20 cellular contexts compared by ENCODE assay signal in the genomic region with DNA sequence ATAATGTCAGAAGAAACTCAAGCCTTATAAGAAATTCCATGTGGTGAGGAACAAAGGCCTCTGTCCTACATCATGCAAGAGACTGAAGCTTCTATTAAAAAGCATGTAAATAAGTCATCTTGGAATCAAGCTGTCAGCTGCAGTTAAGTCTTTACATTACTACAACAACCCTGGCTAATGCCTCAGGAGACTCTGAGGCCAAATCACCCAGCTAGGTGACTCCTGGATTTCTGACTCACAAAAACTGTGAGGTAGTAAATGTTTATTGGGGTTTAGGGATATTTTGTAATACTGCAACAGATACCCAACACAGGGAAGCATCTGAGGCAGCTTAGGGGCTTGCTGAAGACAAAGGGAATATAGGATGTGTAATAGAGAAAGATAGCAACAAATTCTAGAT.
A peak's percentile ranks its signal among the peaks of the same experiment; 100 is the strongest.
DNase-seq lines count a peak whose midpoint lies in the region; ATAC-seq, FAIRE-seq and TF ChIP-seq lines count a peak whose summit lies in the region.
"Had no signal": no experiment of that assay in that cellular context is flagged by ENCODE, and none has a peak within 500 bp of the region (broad histone marks: within the 10 kb centered on the region; RNA-seq: fewer than 3 reads in every experiment).

No MANE protein-coding gene starts in this region.

- ATAC-seq in esophagus mucosa: peak; percentile 56
- ATAC-seq in left lobe of liver: no peak

- no peaks in the 10 kb centered on the region for H3K27me3 ChIP-seq in HL-60 (ENCODE audit: insufficient read depth, poor library complexity, severe bottlenecking)
- H3K27me3 ChIP-seq in bronchial epithelial cell (ENCODE audit: control insufficient read depth, insufficient read depth, low read length): no peaks in the 10 kb centered on the region

- TF ChIP-seq CTCF in HL-60 (IDR thresholded peaks at IDR 0.05; ENCODE audit: insufficient read depth, low read length) (no peak), NB4 (IDR thresholded peaks at IDR 0.05; ENCODE audit: low read depth, low read length) (no peak), bronchial epithelial cell (IDR thresholded peaks at IDR 0.05; ENCODE audit: insufficient read depth, low read length, severe bottlenecking) (no peak)

- H3K4me3 Mint-ChIP-seq in activated T-cell treated with anti-CD3 and anti-CD28 coated beads, Interleukin-2, amount 50 U/mL, for 24 hours: no peak overlapping the region
- H3K4me3 Mint-ChIP-seq: CD4-positive, alpha-beta memory T cell had no signal

- H3K27me3 Mint-ChIP-seq in activated T-cell treated with anti-CD3 and anti-CD28 coated beads, Interleukin-2, amount 50 U/mL, for 24 hours: no peaks in the 10 kb centered on the region
- H3K27me3 Mint-ChIP-seq: CD4-positive, alpha-beta memory T cell had no signal

- TF ChIP-seq POLR2A in NB4 (IDR thresholded peaks at IDR 0.05; ENCODE audit: extremely low read depth, insufficient read length): no peak

- DNase-seq in HL-60 (ENCODE audit: low read depth in 1 of 2, low spot score in 1 of 2) (no peak), NB4 (ENCODE audit: low read depth) (peak; percentile 8), bronchial epithelial cell (ENCODE audit: low read depth) (peak; percentile 43), mesenteric fat pad (ENCODE audit: low spot score) (no peak), left lobe of liver (ENCODE audit: low spot score) (no peak)
- DNase-seq in activated T-cell treated with anti-CD3 and anti-CD28 coated beads, Interleukin-2, amount 50 U/mL, for 24 hours: no peak
- no peak for DNase-seq in stimulated activated naive CD4-positive, alpha-beta T cell treated with Interleukin-2 at 50 U/mL for 16 hours (lab: John Stamatoyannopoulos, UW)
- DNase-seq: C1 segment of cervical spinal cord; Calu3; CD4-positive, alpha-beta memory T cell; COR-L47; DMS53; DMS79 treated with DMSO at 0.1 percent for 48 hours; GF-D8; H7; HCEC 1CT had no signal

- H3K36me3 ChIP-seq in bronchial epithelial cell (ENCODE audit: control insufficient read depth, insufficient read depth, low read length): no peaks in the 10 kb centered on the region

- H3K27ac ChIP-seq in HL-60 (replicated peaks): peak overlapping the region; percentile 83

- peaks cover 2% of the 10 kb centered on the region for H3K9me3 Mint-ChIP-seq in activated T-cell treated with anti-CD3 and anti-CD28 coated beads, Interleukin-2, amount 50 U/mL, for 24 hours

- no peaks in the 10 kb centered on the region for H3K4me1 Mint-ChIP-seq in activated T-cell treated with anti-CD3 and anti-CD28 coated beads, Interleukin-2, amount 50 U/mL, for 24 hours (ENCODE audit: low read depth)
- H3K4me1 Mint-ChIP-seq: CD4-positive, alpha-beta memory T cell had no signal

- no peaks in the 10 kb centered on the region for H3K36me3 Mint-ChIP-seq in activated T-cell treated with anti-CD3 and anti-CD28 coated beads, Interleukin-2, amount 50 U/mL, for 24 hours (ENCODE audit: low read depth)
- H3K36me3 Mint-ChIP-seq: CD4-positive, alpha-beta memory T cell had no signal

- H3K4me3 ChIP-seq in HL-60 (replicated peaks; ENCODE audit: insufficient read depth, low read length) (no peak overlapping the region), NB4 (ENCODE audit: low read depth, low read length) (no peak overlapping the region), bronchial epithelial cell (ENCODE audit: low read depth, low read length) (no peak overlapping the region)

- no peak for FAIRE-seq in bronchial epithelial cell (lab: Jason Lieb, UNC)
- FAIRE-seq: GM12891, GM18507, H1 had no signal

- H3K27ac Mint-ChIP-seq in activated T-cell treated with anti-CD3 and anti-CD28 coated beads, Interleukin-2, amount 50 U/mL, for 24 hours: no peak overlapping the region
- H3K27ac Mint-ChIP-seq: CD4-positive, alpha-beta memory T cell had no signal

Comparison
In these comparisons a context has a peak if more than half of its experiments do, and no peak if none do; other contexts are left out.
1. DNase-seq: peak in NB4 (single experiment) and bronchial epithelial cell (single experiment); none in HL-60 (0 of 2), mesenteric fat pad (single experiment), left lobe of liver (single experiment), activated T-cell treated with anti-CD3 and anti-CD28 coated beads, Interleukin-2, amount 50 U/mL, for 24 hours (single experiment) and stimulated activated naive CD4-positive, alpha-beta T cell treated with Interleukin-2 at 50 U/mL for 16 hours (single experiment).